ENCODE assay signal across 8 cellular contexts in the genomic region with DNA sequence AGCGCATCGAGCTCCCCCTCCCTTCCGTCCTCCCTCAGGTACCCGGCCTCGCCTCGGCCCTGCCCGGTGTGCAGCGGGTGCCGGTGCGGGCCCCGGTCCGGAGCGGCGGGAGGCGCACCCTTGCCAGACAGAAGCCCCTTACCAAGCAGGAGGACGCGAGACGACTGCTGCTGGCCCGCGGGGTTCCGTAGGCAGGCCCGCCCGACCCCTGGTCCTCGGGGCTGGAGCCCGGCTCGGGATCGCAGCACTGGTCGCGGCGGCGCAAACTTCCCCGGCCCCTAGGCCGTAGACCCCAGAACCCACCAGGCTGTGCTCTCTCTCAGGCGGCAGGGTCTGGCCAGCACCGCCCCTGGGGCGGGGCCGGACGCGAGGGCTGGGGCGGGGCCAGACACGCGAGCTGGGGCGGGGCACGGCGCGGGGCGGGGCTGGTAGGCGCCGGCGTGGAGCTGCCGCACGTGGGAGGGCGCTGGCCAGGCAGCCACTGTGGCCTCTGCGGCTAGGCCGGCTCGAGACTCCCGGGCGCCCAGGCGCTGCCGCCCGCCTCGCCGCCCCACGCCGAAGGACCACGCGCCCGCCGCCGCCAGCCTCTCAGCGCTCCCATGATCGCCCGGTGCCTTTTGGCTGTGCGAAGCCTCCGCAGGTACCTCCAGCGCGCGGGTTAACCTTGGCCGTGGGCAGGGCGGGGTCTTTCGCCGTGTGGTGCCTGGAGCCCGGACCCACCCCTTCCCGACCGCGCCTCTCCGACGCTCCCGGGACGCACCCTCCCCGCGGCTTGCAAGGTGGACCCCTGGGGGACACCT. TPM values are rescaled to one million over a fixed set of nuclear protein-coding genes. Genes with fewer than 3 reads are reported as not detected.
DNase-seq lines count a peak whose midpoint lies in the region; ATAC-seq and TF ChIP-seq lines count a peak whose summit lies in the region.

Gene NLN (plus strand): TSS at position 431 of the 800 bp plus-strand sequence. CDS start 169 bp downstream, at position 600.
Gene SGTB (minus strand): TSS at position 335 of the 800 bp plus-strand sequence. CDS start 1,302 bp downstream, outside the sequence.

- H4K20me1 ChIP-seq in OCI-LY7 (ENCODE audit: insufficient read depth, low read length), result no peaks in the 10 kb centered on the region

- no peaks in the 10 kb centered on the region for H3K9me2 ChIP-seq in OCI-LY7 (ENCODE audit: insufficient read depth, low read length)

- intact Hi-C loops in OCI-LY7 (cut with micrococcal nuclease; ENCODE audit: unreplicated experiment), result loop anchor here (5.0 kb wide), 2 partner anchors 100 to 205 kb away; partner anchors contain the start of genes ERBIN and TRIM23

- CTCF ChIA-PET in OCI-LY7 (lab: Charles Lee; ENCODE audit: unreplicated experiment), result no interaction called here

- H3K4me1 ChIP-seq in OCI-LY7 (ENCODE audit: insufficient read depth, low read length, poor library complexity, severe bottlenecking) (peaks cover 39% of the 10 kb centered on the region), esophagus (ENCODE audit: control insufficient read depth in 2 of 2, insufficient read depth in 2 of 2, low read length in 1 of 2) (no peaks in the 10 kb centered on the region), muscle layer of colon (ENCODE audit: insufficient read depth, low read length) (peaks cover 15% of the 10 kb centered on the region)

- H3K27me3 ChIP-seq in HL-60 (ENCODE audit: insufficient read depth, poor library complexity, severe bottlenecking) (no peaks in the 10 kb centered on the region), esophagus (ENCODE audit: control insufficient read depth in 1 of 2, insufficient read depth in 2 of 2, low read length in 2 of 2) (no peaks in the 10 kb centered on the region), muscle layer of colon (ENCODE audit: control insufficient read depth in 1 of 2, insufficient read depth in 2 of 2, low read length in 2 of 2) (no peaks in the 10 kb centered on the region)

- H3K4me3 ChIP-seq in HL-60 (replicated peaks; ENCODE audit: insufficient read depth, low read length) (peak within 1 kb of the TSS; percentile 89), OCI-LY7 (ENCODE audit: low read depth, low read length, poor library complexity, severe bottlenecking) (peak within 1 kb of the TSS; percentile 89), esophagus (ENCODE audit: low read depth in 1 of 2, low read length in 2 of 2) (peak within 1 kb of the TSS; percentile 62 to 82), muscle layer of colon (ENCODE audit: low read depth in 1 of 2, low read length in 2 of 2) (peak within 1 kb of the TSS; percentile 89 to 98)

- H3K9ac ChIP-seq in muscle layer of colon (ENCODE audit: low read length), result peak within 1 kb of the TSS; percentile 36

- BruUV-seq in OCI-LY7 (replicated peaks; lab: Mats Ljungman, UMichigan), result no TSS peak

- peak within 1 kb of the TSS; percentile 87 for H3K4me2 ChIP-seq in OCI-LY7 (ENCODE audit: low read length)

- peak; percentile 93 for ATAC-seq in GM19463 (IDR thresholded peaks at IDR 0.05; ENCODE audit: unreplicated experiment)

- WGBS in esophagus, 2 donors, result 0% methylated on average over 85 to 92 of the region's 92 CpGs

- peaks cover 27% of the 10 kb centered on the region; the same call in 1 of the 2 replicates for H3K36me3 ChIP-seq in OCI-LY7 (ENCODE audit: insufficient read depth, low read length)
- H3K36me3 ChIP-seq in esophagus (ENCODE audit: control insufficient read depth in 2 of 2, insufficient read depth in 2 of 2, low read length in 1 of 2), result no peaks in the 10 kb centered on the region
- no peaks in the 10 kb centered on the region for H3K36me3 ChIP-seq in muscle layer of colon (ENCODE audit: insufficient read depth, low read length)

- no peak for TF ChIP-seq CTCF in HL-60 (IDR thresholded peaks at IDR 0.05; ENCODE audit: insufficient read depth, low read length)
- TF ChIP-seq CTCF in OCI-LY7 (conservative IDR thresholded peaks at IDR 0.05; ENCODE audit: low read length), result no peak

- peak within 1 kb of the TSS; percentile 78 for H3K27ac ChIP-seq in HL-60 (replicated peaks)
- H3K27ac ChIP-seq in OCI-LY7 (ENCODE audit: low read depth, low read length, poor library complexity, severe bottlenecking), result peak within 1 kb of the TSS; percentile 45
- H3K27ac ChIP-seq in esophagus (ENCODE audit: low read depth in 2 of 2, low read length in 1 of 2), result peak within 1 kb of the TSS; percentile 67 to 79
- peak within 1 kb of the TSS; percentile 86 for H3K27ac ChIP-seq in muscle layer of colon (ENCODE audit: low read depth, low read length)

- H2AFZ ChIP-seq in OCI-LY7 (ENCODE audit: low read length), result peak within 1 kb of the TSS; percentile 93

- H3K9me3 ChIP-seq in OCI-LY7 (ENCODE audit: low read length) (no peaks in the 10 kb centered on the region), esophagus (ENCODE audit: control insufficient read depth in 2 of 2, insufficient read depth in 1 of 2, low read depth in 1 of 2, low read length in 1 of 2) (no peaks in the 10 kb centered on the region), muscle layer of colon (ENCODE audit: low read length) (no peaks in the 10 kb centered on the region)

- H3K79me2 ChIP-seq in OCI-LY7 (ENCODE audit: insufficient read depth, low read depth, low read length), result peaks cover 39% of the 10 kb centered on the region

- POLR2A ChIA-PET in OCI-LY7 (lab: Charles Lee), result interaction anchor here (0.6 to 1.7 kb wide), 5 partner anchors 9 to 228 kb away, joined by 3 to 9 read pairs (median 3); no protein-coding TSS in a partner anchor

- DNase-seq in COR-L47 (lab: John Stamatoyannopoulos, UW), result peak; percentile 81
- peak in 1 of 2 experiments; percentile 44 for DNase-seq in HL-60 (ENCODE audit: low read depth in 1 of 2, low spot score in 1 of 2)
- DNase-seq in OCI-LY7 (ENCODE audit: low spot score), result peak; percentile 85
- peak; percentile 95 for DNase-seq in activated T-cell treated with anti-CD3 and anti-CD28 coated beads, Interleukin-2, amount 50 U/mL, for 1 hour
- peak; percentile 61 for DNase-seq in stimulated activated CD8-positive, alpha-beta memory T cell treated with anti-CD3 and anti-CD28 coated beads, Interleukin-7, amount 100 ng/mL, for 24 hours (ENCODE audit: low read depth)

RNA-seq across cellular contexts. Expression of gene NLN, which starts in this region (rescaled TPM):
- 11.9 and 14.9 TPM in 2 replicates for total RNA-seq in OCI-LY7 (2014; rRNA removed; shearing (Covaris generic))
- total RNA-seq in OCI-LY7 (2022), result 17.7 and 26.0 TPM in 2 replicates
- 1 to 10 TPM; 2.3 to 6.0 TPM for polyA plus RNA-seq in esophagus

RNA-seq across cellular contexts. Expression of gene SGTB, which starts in this region (rescaled TPM):
- 3.6 and 4.3 TPM in 2 replicates for total RNA-seq in OCI-LY7 (2014; rRNA removed; shearing (Covaris generic))
- total RNA-seq in OCI-LY7 (2022), result 8.4 and 8.7 TPM in 2 replicates
- under 1 TPM; 0.73 to 0.89 TPM for polyA plus RNA-seq in esophagus
